Comparison of ENCODE assay signal across 8 cellular contexts in the genomic region with DNA sequence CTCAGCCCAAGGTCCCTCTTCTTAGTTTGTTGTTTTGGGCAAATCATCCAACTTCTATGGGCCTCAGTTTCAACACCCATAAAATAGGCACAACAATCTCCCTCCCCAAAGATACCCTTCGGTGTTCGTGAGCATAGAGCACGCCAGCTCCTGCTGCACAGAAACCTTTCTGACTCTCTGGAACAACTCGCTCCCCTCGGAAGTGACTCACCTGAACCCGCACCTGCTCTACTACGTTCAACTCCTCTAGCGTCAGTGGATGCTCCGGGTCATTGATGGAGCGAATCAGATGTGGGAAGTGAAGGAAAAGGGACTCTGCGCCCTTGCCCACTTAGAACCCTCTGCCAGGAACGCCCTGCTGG. TPM values are rescaled to one million over a fixed set of nuclear protein-coding genes. Genes with fewer than 3 reads are reported as not detected.
DNase-seq lines count a peak whose midpoint lies in the region; ATAC-seq and TF ChIP-seq lines count a peak whose summit lies in the region.

No MANE protein-coding gene starts in this region.

- no peak overlapping the region for H2AFZ ChIP-seq in HCT116 (ENCODE audit: low read depth, low read length, poor library complexity, severe bottlenecking)

- POLR2A ChIA-PET in AG04450 (lab: Yijun Ruan, JAX) (interaction anchor here (0.8 to 1.6 kb wide), 3 partner anchors 14 to 38 kb away, joined by 3 to 4 read pairs (median 4); no protein-coding TSS in a partner anchor), HCT116 (lab: Charles Lee) (no interaction called here)

- H3K79me2 ChIP-seq in HCT116 (ENCODE audit: insufficient read depth, low read length) = peaks cover 58% of the 10 kb centered on the region

- no peak for TF ChIP-seq RAD21 in HCT116 (IDR thresholded peaks at IDR 0.05; ENCODE audit: low read depth)

- intact Hi-C loops in HCT116 (cut with micrococcal nuclease) (no loop called here), aorta (cut with DNase I) (no loop called here)

- RAD21 ChIA-PET in HCT116 (lab: Charles Lee; ENCODE audit: low non-redundant PET in 1 of 2, low total read pairs in 2 of 2, uncharacterized antibody in 2 of 2, unreplicated experiment in 2 of 2) = no interaction called here

- DNase-seq in AG04450 (ENCODE audit: low read depth, low spot score) (no peak), HCT116 (ENCODE audit: low read depth, low spot score) (no peak), T-helper 17 cell (no peak), omental fat pad (ENCODE audit: low spot score) (no peak), aorta (no peak), UCSD-AML1 (lab: John Stamatoyannopoulos, UW; ENCODE audit: unreplicated experiment) (no peak)
- peak in 1 of 3 experiments; percentile 10 for DNase-seq in effector memory CD8-positive, alpha-beta T cell

- H3K9me2 ChIP-seq in HCT116 (ENCODE audit: insufficient read depth) = no peaks in the 10 kb centered on the region

- peaks cover 5 to 17% of the 10 kb centered on the region in 2 experiments; a peak in 2 of 4 replicates for H3K36me3 ChIP-seq in HCT116 (ENCODE audit: control insufficient read depth in 1 of 2, insufficient read depth in 2 of 2, low read length in 2 of 2)
- H3K36me3 ChIP-seq in aorta (ENCODE audit: control insufficient read depth in 1 of 2, insufficient read depth in 2 of 2, low read length in 1 of 2) = no peaks in the 10 kb centered on the region

- no peak for TF ChIP-seq POLR2A in HCT116 (IDR thresholded peaks at IDR 0.05; ENCODE audit: borderline replicate concordance, extremely low read depth, insufficient read depth, insufficient read length)

- H3K9me3 Mint-ChIP-seq in effector memory CD8-positive, alpha-beta T cell = no peaks in the 10 kb centered on the region

- ATAC-seq in HCT116 = peak; percentile 37
- peak; percentile 53 for ATAC-seq in T-helper 17 cell
- peak; percentile 40 for ATAC-seq in effector memory CD8-positive, alpha-beta T cell (replicated peaks)
- ATAC-seq in omental fat pad (ENCODE audit: low FRiP score) = peak; percentile 22
- ATAC-seq in aorta (ENCODE audit: low FRiP score) = no peak
- no peak for ATAC-seq in GM21825 (IDR thresholded peaks at IDR 0.05; ENCODE audit: unreplicated experiment)

- H3K27me3 ChIP-seq in AG04450 (ENCODE audit: control insufficient read depth, insufficient read depth, low read length) = no peaks in the 10 kb centered on the region
- no peaks in the 10 kb centered on the region for H3K27me3 ChIP-seq in HCT116 (ENCODE audit: insufficient read depth, low read length)
- H3K27me3 ChIP-seq in aorta (ENCODE audit: control insufficient read depth in 1 of 2, insufficient read depth in 2 of 2, low read length in 1 of 2) = no peaks in the 10 kb centered on the region

- H3K27ac ChIP-seq in AG04450 (ENCODE audit: low read depth, low read length) (peak overlapping the region; percentile 70), HCT116 (ENCODE audit: low read depth, low read length) (peak overlapping the region; percentile 95), aorta (ENCODE audit: low read depth in 1 of 2, low read length in 2 of 2) (peak overlapping the region in 1 of 2 donors; percentile 30)

- CTCF ChIA-PET in AG04450 (lab: Charles Lee) (interaction anchor here (1.0 to 1.2 kb wide), 2 partner anchors 38 to 39 kb away, joined by 3 to 5 read pairs; no protein-coding TSS in a partner anchor), HCT116 (lab: Charles Lee) (no interaction called here)

- peaks cover 0 to 35% of the 10 kb centered on the region in 2 experiments; a peak in 3 of 4 replicates for H3K4me1 ChIP-seq in HCT116 (ENCODE audit: control insufficient read depth in 1 of 2, insufficient read depth in 2 of 2, low read length in 2 of 2)
- H3K4me1 ChIP-seq in aorta (ENCODE audit: control insufficient read depth in 1 of 2, insufficient read depth in 2 of 2, low read length in 2 of 2) = no peaks in the 10 kb centered on the region

- peak overlapping the region; percentile 96 for H3K4me3 ChIP-seq in AG04450 (ENCODE audit: low read depth, low read length)
- H3K4me3 ChIP-seq in HCT116 (replicated peaks in 1 of 2; ENCODE audit: low read depth in 1 of 2, low read length in 2 of 2) = peak overlapping the region; percentile 99
- H3K4me3 ChIP-seq in aorta (ENCODE audit: low read length in 2 of 2) = peak overlapping the region; percentile 31 to 58

- peak overlapping the region; percentile 97 for H3K4me2 ChIP-seq in HCT116 (ENCODE audit: low read length)

- peaks cover 7% of the 10 kb centered on the region for H3K36me3 Mint-ChIP-seq in T-helper 17 cell (ENCODE audit: low read depth)
- peaks cover 38% of the 10 kb centered on the region for H3K36me3 Mint-ChIP-seq in effector memory CD8-positive, alpha-beta T cell (ENCODE audit: insufficient read depth)

- H3K27ac Mint-ChIP-seq in T-helper 17 cell = peak overlapping the region; percentile 98
- H3K27ac Mint-ChIP-seq in effector memory CD8-positive, alpha-beta T cell = peak overlapping the region; percentile 98

- TSS peak; percentile 53 for BruUV-seq in HCT116 (replicated peaks; lab: Mats Ljungman, UMichigan)

- no peaks in the 10 kb centered on the region for H4K20me1 ChIP-seq in HCT116 (ENCODE audit: insufficient read depth)

- 2% methylated on average over 12 of the region's 12 CpGs for WGBS in aorta, 2 donors

- no peaks in the 10 kb centered on the region for H3K27me3 Mint-ChIP-seq in T-helper 17 cell
- H3K27me3 Mint-ChIP-seq in effector memory CD8-positive, alpha-beta T cell = no peaks in the 10 kb centered on the region

- peak overlapping the region; percentile 99 for H3K4me3 Mint-ChIP-seq in T-helper 17 cell
- H3K4me3 Mint-ChIP-seq in effector memory CD8-positive, alpha-beta T cell = peak overlapping the region; percentile 99 to 100

- H3K9me3 ChIP-seq in AG04450 (ENCODE audit: control insufficient read depth, insufficient read depth, low read length) (no peaks in the 10 kb centered on the region; the same call in 1 of the 2 replicates), HCT116 (ENCODE audit: control insufficient read depth in 1 of 2, insufficient read depth in 1 of 2, low read depth in 1 of 2, low read length in 2 of 2) (no peaks in the 10 kb centered on the region), T-helper 17 cell (ENCODE audit: control insufficient read depth, low read length, poor library complexity, severe bottlenecking) (no peaks in the 10 kb centered on the region), aorta (ENCODE audit: control insufficient read depth, low read length) (no peaks in the 10 kb centered on the region)

- TF ChIP-seq CTCF in AG04450 (IDR thresholded peaks at IDR 0.05; ENCODE audit: low read depth, low read length) = no peak
- no peak for TF ChIP-seq CTCF in HCT116 (IDR thresholded peaks at IDR 0.05 in 2 of 3, conservative IDR thresholded peaks at IDR 0.05 in 1 of 3; ENCODE audit: borderline replicate concordance in 1 of 3, insufficient read depth in 1 of 3, low read depth in 2 of 3, low read length in 2 of 3)
- no peak for TF ChIP-seq CTCF in omental fat pad (IDR thresholded peaks at IDR 0.05)

- H3K4me1 Mint-ChIP-seq in T-helper 17 cell = peaks cover 44% of the 10 kb centered on the region
- H3K4me1 Mint-ChIP-seq in effector memory CD8-positive, alpha-beta T cell (ENCODE audit: low read depth in 2 of 2) = peaks cover 46 to 57% of the 10 kb centered on the region in 2 donors

- H3K9ac ChIP-seq in HCT116 (ENCODE audit: low read length) = peak overlapping the region; percentile 98

TF ChIP-seq in HCT116, 20 proteins besides CTCF, POLR2A, EP300 and RAD21 (continues in another document):
- TF ChIP-seq, protein P1, sequence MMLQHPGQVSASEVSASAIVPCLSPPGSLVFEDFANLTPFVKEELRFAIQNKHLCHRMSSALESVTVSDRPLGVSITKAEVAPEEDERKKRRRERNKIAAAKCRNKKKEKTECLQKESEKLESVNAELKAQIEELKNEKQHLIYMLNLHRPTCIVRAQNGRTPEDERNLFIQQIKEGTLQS (IDR thresholded peaks at IDR 0.05) = no peak
- TF ChIP-seq SP1 (IDR thresholded peaks at IDR 0.05; ENCODE audit: low read depth) = no peak

RNA-seq across cellular contexts. Expression of a gene that starts 0.4 kb away (rescaled TPM):
- polyA plus RNA-seq in AG04450 (2011; rRNA removed) (131 and 166 TPM in 2 replicates), aorta (100 to 1,000 TPM; 149 to 165 TPM)
- 118 and 145 TPM in 2 replicates for polyA minus RNA-seq in AG04450 (2011; rRNA and poly(A)+ RNA removed)
- total RNA-seq in HCT116 (2021; ENCODE audit: unreplicated experiment) (113 TPM), T-helper 17 cell (10 to 100 TPM; 50.3 to 51.0 TPM), omental fat pad (10 to 100 TPM; 50.4 to 86.8 (median 70.4) TPM), aorta (10 to 100 TPM; 51.9 to 62.4 TPM)
- polyA plus RNA-seq in HCT116 (2012) = 330 and 345 TPM in 2 replicates

RNA-seq across cellular contexts. Expression of a gene that starts 1.6 kb away (rescaled TPM):
- polyA plus RNA-seq in AG04450 (2011; rRNA removed) (20.7 and 24.9 TPM in 2 replicates), aorta (10 to 100 TPM; 20.5 to 34.4 TPM)
- 20.5 and 27.5 TPM in 2 replicates for polyA minus RNA-seq in AG04450 (2011; rRNA and poly(A)+ RNA removed)
- total RNA-seq in HCT116 (2021; ENCODE audit: unreplicated experiment) (35.4 TPM), T-helper 17 cell (10 to 100 TPM; 33.1 to 36.8 TPM), omental fat pad (10 to 100 TPM; 25.1 to 34.3 (median 28.1) TPM), aorta (10 to 100 TPM; 32.7 to 42.1 TPM)
- 17.9 and 19.7 TPM in 2 replicates for polyA plus RNA-seq in HCT116 (2012)

RNA-seq across cellular contexts. Expression of a gene that starts 8.4 kb away (rescaled TPM):
- polyA plus RNA-seq in AG04450 (2011; rRNA removed) (1.9 and 2.7 TPM in 2 replicates), aorta (10 to 100 TPM; 16.2 to 35.2 TPM)
- 0.65 and 1.1 TPM in 2 replicates for polyA minus RNA-seq in AG04450 (2011; rRNA and poly(A)+ RNA removed)
- total RNA-seq in HCT116 (2021; ENCODE audit: unreplicated experiment) (2.2 TPM), T-helper 17 cell (under 1 TPM; 0.52 to 0.67 TPM), omental fat pad (10 to 100 TPM in 3 of 4 donors, 1 to 10 TPM in 1; 3.8 to 21.0 (median 11.9) TPM), aorta (10 to 100 TPM; 23.6 to 30.1 TPM)
- 2.1 and 2.4 TPM in 2 replicates for polyA plus RNA-seq in HCT116 (2012)

RNA-seq across cellular contexts. Expression of a gene that starts 15.1 kb away (rescaled TPM):
- polyA plus RNA-seq in AG04450 (2011; rRNA removed) = not detected in 2 replicates
- not detected in 2 replicates for polyA minus RNA-seq in AG04450 (2011; rRNA and poly(A)+ RNA removed)
- total RNA-seq in HCT116 (2021; ENCODE audit: unreplicated experiment) = not detected
- not detected in 2 replicates for polyA plus RNA-seq in HCT116 (2012)
- total RNA-seq in T-helper 17 cell = not detected
- total RNA-seq in omental fat pad = not detected
- not detected for total RNA-seq in aorta
- polyA plus RNA-seq in aorta = under 1 TPM in 1 of 2 donors, not detected in 1; 0.18 TPM

RNA-seq across cellular contexts. Expression of a gene that starts 27.3 kb away (rescaled TPM):
- 0.06 and 0.12 TPM in 2 replicates for polyA plus RNA-seq in AG04450 (2011; rRNA removed)
- polyA minus RNA-seq in AG04450 (2011; rRNA and poly(A)+ RNA removed) = 0.05 TPM in 1 of 2 replicates, not detected in the other
- 10.8 TPM for total RNA-seq in HCT116 (2021; ENCODE audit: unreplicated experiment)
- polyA plus RNA-seq in HCT116 (2012) = 4.9 and 5.8 TPM in 2 replicates
- 1 to 10 TPM in 1 of 2 donors, under 1 TPM in 1; 0.63 to 1.3 TPM for total RNA-seq in T-helper 17 cell
- 1 to 10 TPM in 1 of 4 donors, under 1 TPM in 3; 0.31 to 1.6 (median 0.84) TPM for total RNA-seq in omental fat pad
- 1 to 10 TPM; 1.0 to 2.4 TPM for total RNA-seq in aorta
- polyA plus RNA-seq in aorta = 1 to 10 TPM in 1 of 2 donors, under 1 TPM in 1; 0.15 to 1.5 TPM

Comparison
In these comparisons a context has a peak if more than half of its experiments do, and no peak if none do; other contexts are left out.
1. H3K4me3 ChIP-seq: peak in every context shown above with its lines; median percentile 99 in HCT116; 96 in AG04450; 44 in aorta.
2. ATAC-seq: peak in HCT116 (single experiment), T-helper 17 cell (single experiment), effector memory CD8-positive, alpha-beta T cell (single experiment) and omental fat pad (single experiment); none in aorta (single experiment) and GM21825 (single experiment).